ENCODE assay signal across 16 cellular contexts in the genomic region with DNA sequence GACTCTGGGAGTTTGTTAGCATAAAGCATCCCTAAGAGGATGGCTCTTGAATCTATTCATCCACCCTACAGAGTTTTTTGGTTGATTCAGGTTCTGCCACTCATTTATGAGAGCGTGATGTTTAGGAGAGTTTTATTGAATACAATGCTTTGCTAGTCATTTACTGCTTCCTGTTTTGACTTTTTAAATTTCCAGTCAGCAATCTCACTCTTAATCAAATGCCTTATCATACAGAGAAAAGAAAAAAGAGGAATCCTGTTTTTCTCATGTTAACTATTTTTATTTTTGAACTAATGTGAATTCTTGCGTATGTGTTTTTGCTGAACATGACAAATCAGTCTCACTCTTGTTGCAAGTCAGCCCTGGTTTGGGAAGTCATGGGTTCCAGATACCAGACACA. TPM values are rescaled to one million over a fixed set of nuclear protein-coding genes. Genes with fewer than 3 reads are reported as not detected.
DNase-seq lines count a peak whose midpoint lies in the region; ATAC-seq, FAIRE-seq and TF ChIP-seq lines count a peak whose summit lies in the region.
"Had no signal": no experiment of that assay in that cellular context is flagged by ENCODE, and none has a peak within 500 bp of the region (broad histone marks: within the 10 kb centered on the region; RNA-seq: fewer than 3 reads in every experiment).

No MANE protein-coding gene starts in this region.

- H4K20me1 ChIP-seq in OCI-LY7 (ENCODE audit: insufficient read depth, low read length) (no peaks in the 10 kb centered on the region), endothelial cell of umbilical vein (replicated peaks; ENCODE audit: control insufficient read depth, extremely low read depth, insufficient read depth, low read length) (no peaks in the 10 kb centered on the region)

- dilution Hi-C loops in endothelial cell of umbilical vein (cut with MboI; ENCODE audit: extremely low pct_ligation_motif_present, low sequenced_read_pairs): no loop called here

- peak; percentile 28 to 41 for ATAC-seq in activated T-cell treated with anti-CD3 and anti-CD28 coated beads, Interleukin-2, amount 50 U/mL, for 72 hours (replicated peaks in 1 of 2)
- ATAC-seq in stimulated activated naive B cell treated with anti-CD40 and anti-IgM and Interleukin-4, amounts not matched to agents 10 μg/mL and 1 μg/mL and 100 μg/mL, for 72 hours (replicated peaks): peak; percentile 26 to 29
- no peak for ATAC-seq in WTC11
- ATAC-seq: SK-N-SH treated with all-trans-retinoic acid at 6 μM for 48 hours had no signal

- H3K27ac ChIP-seq in OCI-LY7 (ENCODE audit: low read depth, low read length, poor library complexity, severe bottlenecking) (no peak overlapping the region), endothelial cell of umbilical vein (ENCODE audit: insufficient read depth, low read depth, low read length) (no peak overlapping the region)

- H3K9me3 ChIP-seq in OCI-LY7 (ENCODE audit: low read length) (no peaks in the 10 kb centered on the region), endothelial cell of umbilical vein (replicated peaks; ENCODE audit: control insufficient read depth, insufficient read depth, low read length) (no peaks in the 10 kb centered on the region), Caco-2 (no peaks in the 10 kb centered on the region)

- H3K4me1 Mint-ChIP-seq in activated T-cell treated with anti-CD3 and anti-CD28 coated beads, Interleukin-2, amount 50 U/mL, for 72 hours (ENCODE audit: low read depth): peaks cover 39% of the 10 kb centered on the region
- peaks cover 24 to 49% of the 10 kb centered on the region in 2 donors for H3K4me1 Mint-ChIP-seq in stimulated activated naive B cell treated with anti-CD40 and anti-IgM and Interleukin-4, amounts not matched to agents 10 μg/mL and 1 μg/mL and 100 μg/mL, for 72 hours
- H3K4me1 Mint-ChIP-seq in WTC11 (peaks cover 7% of the 10 kb centered on the region), Caco-2 (ENCODE audit: low read depth, unreplicated experiment) (no peaks in the 10 kb centered on the region)

- no peak for TF ChIP-seq CTCF in OCI-LY7 (conservative IDR thresholded peaks at IDR 0.05; ENCODE audit: low read length)
- TF ChIP-seq CTCF in endothelial cell of umbilical vein (IDR thresholded peaks at IDR 0.05; ENCODE audit: extremely low read depth in 1 of 2, insufficient read depth in 1 of 2, low read depth in 1 of 2, low read length in 2 of 2): no peak
- TF ChIP-seq CTCF in WTC11 (IDR thresholded peaks at IDR 0.05): no peak
- TF ChIP-seq CTCF in Caco-2 (IDR thresholded peaks at IDR 0.05; ENCODE audit: insufficient read depth in 1 of 2, low read depth in 1 of 2, low read length in 1 of 2, severe bottlenecking in 1 of 2, unreplicated experiment in 1 of 2): no peak

- BruUV-seq in OCI-LY7 (replicated peaks; lab: Mats Ljungman, UMichigan) (no TSS peak), endothelial cell of umbilical vein (replicated peaks; lab: Mats Ljungman, UMichigan) (no TSS peak), Caco-2 (replicated peaks; lab: Mats Ljungman, UMichigan) (no TSS peak)

- TF ChIP-seq POLR2A in endothelial cell of umbilical vein (IDR thresholded peaks at IDR 0.05; ENCODE audit: low read depth, low read length): no peak

- peaks cover 37% of the 10 kb centered on the region for H3K27me3 Mint-ChIP-seq in activated T-cell treated with anti-CD3 and anti-CD28 coated beads, Interleukin-2, amount 50 U/mL, for 72 hours (ENCODE audit: low read depth)
- H3K27me3 Mint-ChIP-seq in stimulated activated naive B cell treated with anti-CD40 and anti-IgM and Interleukin-4, amounts not matched to agents 10 μg/mL and 1 μg/mL and 100 μg/mL, for 72 hours: no peaks in the 10 kb centered on the region
- H3K27me3 Mint-ChIP-seq in WTC11 (ENCODE audit: low read depth) (no peaks in the 10 kb centered on the region; the same call in none of the 2 replicates), Caco-2 (ENCODE audit: insufficient read depth, unreplicated experiment) (no peaks in the 10 kb centered on the region)
- H3K27me3 Mint-ChIP-seq: CD4-positive, alpha-beta T cell had no signal

- no peaks in the 10 kb centered on the region for H3K9me1 ChIP-seq in endothelial cell of umbilical vein (replicated peaks; ENCODE audit: control insufficient read depth, extremely low read depth, insufficient read depth, low read length)

- H3K4me3 ChIP-seq in OCI-LY7 (ENCODE audit: low read depth, low read length, poor library complexity, severe bottlenecking) (no peak overlapping the region), endothelial cell of umbilical vein (replicated peaks in 1 of 3; ENCODE audit: insufficient read depth in 1 of 3, low read depth in 1 of 3, low read length in 3 of 3) (no peak overlapping the region), Caco-2 (ENCODE audit: low read depth, low read length) (no peak overlapping the region)

- H3K36me3 ChIP-seq in OCI-LY7 (ENCODE audit: insufficient read depth, low read length) (no peaks in the 10 kb centered on the region), endothelial cell of umbilical vein (ENCODE audit: control insufficient read depth in 2 of 2, extremely low read depth in 1 of 2, insufficient read depth in 2 of 2, low read length in 2 of 2) (no peaks in the 10 kb centered on the region), Caco-2 (ENCODE audit: control insufficient read depth, insufficient read depth, low read length) (no peaks in the 10 kb centered on the region)

- CTCF ChIA-PET in OCI-LY7 (lab: Charles Lee; ENCODE audit: unreplicated experiment) (no interaction called here), endothelial cell of umbilical vein (lab: Charles Lee) (interaction anchor here (1.5 kb wide), 1 partner anchor 14 kb away, joined by 5 read pairs; no protein-coding TSS in a partner anchor), WTC11 (lab: Charles Lee) (interaction anchor here (1.0 kb wide), 1 partner anchor 84 kb away, joined by 5 read pairs; no protein-coding TSS in a partner anchor), Caco-2 (lab: Charles Lee) (no interaction called here)

- no peaks in the 10 kb centered on the region for H3K9me3 Mint-ChIP-seq in activated T-cell treated with anti-CD3 and anti-CD28 coated beads, Interleukin-2, amount 50 U/mL, for 72 hours
- H3K9me3 Mint-ChIP-seq in stimulated activated naive B cell treated with anti-CD40 and anti-IgM and Interleukin-4, amounts not matched to agents 10 μg/mL and 1 μg/mL and 100 μg/mL, for 72 hours: no peaks in the 10 kb centered on the region
- H3K9me3 Mint-ChIP-seq in WTC11 (peaks cover 4% of the 10 kb centered on the region; the same call in 1 of the 2 replicates), Caco-2 (ENCODE audit: unreplicated experiment) (no peaks in the 10 kb centered on the region)
- H3K9me3 Mint-ChIP-seq: CD4-positive, alpha-beta T cell; H9 had no signal

- H3K9me2 ChIP-seq in OCI-LY7 (ENCODE audit: insufficient read depth, low read length): no peaks in the 10 kb centered on the region

- H3K4me3 Mint-ChIP-seq in activated T-cell treated with anti-CD3 and anti-CD28 coated beads, Interleukin-2, amount 50 U/mL, for 72 hours: peak overlapping the region in 1 of 2 donors; percentile 64
- H3K4me3 Mint-ChIP-seq in stimulated activated naive B cell treated with anti-CD40 and anti-IgM and Interleukin-4, amounts not matched to agents 10 μg/mL and 1 μg/mL and 100 μg/mL, for 72 hours: no peak overlapping the region
- no peak overlapping the region for H3K4me3 Mint-ChIP-seq in WTC11
- H3K4me3 Mint-ChIP-seq in Caco-2 (ENCODE audit: unreplicated experiment): no peak overlapping the region
- H3K4me3 Mint-ChIP-seq: CD4-positive, alpha-beta T cell; H9 had no signal

- H3K4me1 ChIP-seq in OCI-LY7 (ENCODE audit: insufficient read depth, low read length, poor library complexity, severe bottlenecking) (peaks cover 23% of the 10 kb centered on the region), endothelial cell of umbilical vein (ENCODE audit: control insufficient read depth, extremely low read depth, insufficient read depth, low read length) (no peaks in the 10 kb centered on the region), Caco-2 (no peaks in the 10 kb centered on the region)

- FAIRE-seq in endothelial cell of umbilical vein (lab: Jason Lieb, UNC): no peak

- H3K27me3 ChIP-seq in endothelial cell of umbilical vein (ENCODE audit: control insufficient read depth in 2 of 2, insufficient read depth in 2 of 2, low read length in 2 of 2): no peaks in the 10 kb centered on the region
- H3K27me3 ChIP-seq in Caco-2 (replicated peaks; ENCODE audit: control insufficient read depth, insufficient read depth, low read length): no peaks in the 10 kb centered on the region

- no peaks in the 10 kb centered on the region for H3K36me3 Mint-ChIP-seq in activated T-cell treated with anti-CD3 and anti-CD28 coated beads, Interleukin-2, amount 50 U/mL, for 72 hours (ENCODE audit: insufficient read depth in 2 of 2)
- no peaks in the 10 kb centered on the region for H3K36me3 Mint-ChIP-seq in stimulated activated naive B cell treated with anti-CD40 and anti-IgM and Interleukin-4, amounts not matched to agents 10 μg/mL and 1 μg/mL and 100 μg/mL, for 72 hours
- H3K36me3 Mint-ChIP-seq in WTC11: no peaks in the 10 kb centered on the region
- no peaks in the 10 kb centered on the region for H3K36me3 Mint-ChIP-seq in Caco-2 (ENCODE audit: insufficient read depth, unreplicated experiment)

- H2AFZ ChIP-seq in OCI-LY7 (ENCODE audit: low read length) (peak overlapping the region; percentile 43; the same call in 1 of the 2 replicates), endothelial cell of umbilical vein (ENCODE audit: low read depth, low read length) (no peak overlapping the region)

- intact Hi-C loops in OCI-LY7 (cut with micrococcal nuclease; ENCODE audit: unreplicated experiment): no loop called here
- intact Hi-C loops in endothelial cell of umbilical vein (cut with micrococcal nuclease): no loop called here
- intact Hi-C loops in Caco-2 (cut with micrococcal nuclease; ENCODE audit: unreplicated experiment): no loop called here

- no peak for DNase-seq in activated T-cell treated with anti-CD3 and anti-CD28 coated beads, Interleukin-2, amount 50 U/mL, for 72 hours
- DNase-seq in activated T-cell treated with anti-CD3 and anti-CD28 coated beads, Interleukin-2, amount 50 U/mL, for 48 hours: no peak
- DNase-seq in OCI-LY7 (ENCODE audit: low spot score): no peak
- peak; percentile 63 for DNase-seq in endothelial cell of umbilical vein (ENCODE audit: low read depth, low spot score)
- DNase-seq in stimulated activated naive B cell treated with anti-CD40 and anti-IgM and Interleukin-4, amounts not matched to agents 10 μg/mL and 1 μg/mL and 100 μg/mL, for 72 hours: no peak
- no peak for DNase-seq in WTC11 (ENCODE audit: low spot score)
- no peak for DNase-seq in Caco-2
- no peak for DNase-seq in NCI-H1092 treated with DMSO at 0.1 percent for 48 hours (lab: John Stamatoyannopoulos, UW)
- DNase-seq: CD4-positive, alpha-beta T cell; DMS79; H9; MV-4-11; NCI-H1436; NCI-H2029 treated with DMSO at 0.1 percent for 48 hours; NCI-H226 had no signal

- H3K4me2 ChIP-seq in OCI-LY7 (ENCODE audit: low read length) (no peak overlapping the region), endothelial cell of umbilical vein (ENCODE audit: insufficient read depth, low read length) (no peak overlapping the region)

- H3K9ac ChIP-seq in endothelial cell of umbilical vein (replicated peaks; ENCODE audit: extremely low read depth, insufficient read depth, low read length): no peak overlapping the region

- peak overlapping the region; percentile 65 for H3K27ac Mint-ChIP-seq in activated T-cell treated with anti-CD3 and anti-CD28 coated beads, Interleukin-2, amount 50 U/mL, for 72 hours
- H3K27ac Mint-ChIP-seq in stimulated activated naive B cell treated with anti-CD40 and anti-IgM and Interleukin-4, amounts not matched to agents 10 μg/mL and 1 μg/mL and 100 μg/mL, for 72 hours: peak overlapping the region; percentile 25
- H3K27ac Mint-ChIP-seq in WTC11 (no peak overlapping the region), Caco-2 (ENCODE audit: unreplicated experiment) (no peak overlapping the region)
- H3K27ac Mint-ChIP-seq: CD4-positive, alpha-beta T cell; H9 had no signal

- H3K79me2 ChIP-seq in OCI-LY7 (ENCODE audit: insufficient read depth, low read depth, low read length): no peaks in the 10 kb centered on the region
- no peaks in the 10 kb centered on the region for H3K79me2 ChIP-seq in endothelial cell of umbilical vein (ENCODE audit: control insufficient read depth, insufficient read depth, low read length)

- POLR2A ChIA-PET in OCI-LY7 (lab: Charles Lee) (interaction anchor here (0.7 to 0.8 kb wide), 2 partner anchors 11 to 231 kb away, joined by 3 to 5 read pairs; no protein-coding TSS in a partner anchor), endothelial cell of umbilical vein (lab: Charles Lee) (no interaction called here), WTC11 (lab: Charles Lee) (no interaction called here), Caco-2 (lab: Charles Lee) (interaction anchor here (0.6 kb wide), 2 partner anchors 10 to 22 kb away, joined by 5 to 14 read pairs; a partner anchor contains a TSS)

RNA-seq across cellular contexts. Expression of a gene that starts 22.0 kb away (rescaled TPM):
- 1 to 10 TPM; 2.5 to 4.7 TPM for total RNA-seq in activated T-cell treated with anti-CD3 and anti-CD28 coated beads, Interleukin-2, amount 50 U/mL, for 72 hours
- total RNA-seq in OCI-LY7 (2014; rRNA removed; shearing (Covaris generic)): 24.8 and 27.7 TPM in 2 replicates
- total RNA-seq in OCI-LY7 (2022): 22.1 and 26.1 TPM in 2 replicates
- total RNA-seq in endothelial cell of umbilical vein: 56.7 and 62.6 TPM in 2 replicates
- 85.8 and 99.2 TPM in 2 replicates for polyA plus RNA-seq in endothelial cell of umbilical vein
- 122 and 126 TPM in 2 replicates for polyA plus RNA-seq in endothelial cell of umbilical vein (2011; cell fraction: cytosol; rRNA removed)
- polyA plus RNA-seq in endothelial cell of umbilical vein (2011; cell fraction: nucleus; rRNA removed): 73.2 and 83.3 TPM in 2 replicates
- 70.4 and 81.1 TPM in 2 replicates for polyA plus RNA-seq in endothelial cell of umbilical vein (2012)
- 52.1 and 66.6 TPM in 2 replicates for polyA minus RNA-seq in endothelial cell of umbilical vein
- 16.8 TPM for polyA minus RNA-seq in endothelial cell of umbilical vein (2011; cell fraction: cytosol; rRNA and poly(A)+ RNA removed)
- polyA minus RNA-seq in endothelial cell of umbilical vein (2011; cell fraction: nucleus; rRNA and poly(A)+ RNA removed): 20.4 and 28.7 TPM in 2 replicates
- total RNA-seq in WTC11 (2021): 55.7 to 68.0 TPM (median 66.1 TPM) in 3 replicates
- 84.2 and 94.2 TPM in 2 replicates for total RNA-seq in Caco-2 (2022)

RNA-seq across cellular contexts. Expression of a gene that starts 23.7 kb away (rescaled TPM):
- 10 to 100 TPM; 19.7 to 24.2 TPM for total RNA-seq in activated T-cell treated with anti-CD3 and anti-CD28 coated beads, Interleukin-2, amount 50 U/mL, for 72 hours
- total RNA-seq in OCI-LY7 (2014; rRNA removed; shearing (Covaris generic)): 13.3 and 15.4 TPM in 2 replicates
- total RNA-seq in OCI-LY7 (2022): 19.8 and 22.3 TPM in 2 replicates
- total RNA-seq in endothelial cell of umbilical vein: 28.9 and 29.3 TPM in 2 replicates
- polyA plus RNA-seq in endothelial cell of umbilical vein: 13.7 and 16.3 TPM in 2 replicates
- 23.5 and 28.1 TPM in 2 replicates for polyA plus RNA-seq in endothelial cell of umbilical vein (2011; cell fraction: cytosol; rRNA removed)
- 16.8 and 18.5 TPM in 2 replicates for polyA plus RNA-seq in endothelial cell of umbilical vein (2011; cell fraction: nucleus; rRNA removed)
- polyA plus RNA-seq in endothelial cell of umbilical vein (2012): 24.6 and 30.1 TPM in 2 replicates
- polyA minus RNA-seq in endothelial cell of umbilical vein: 11.1 and 12.7 TPM in 2 replicates
- 8.3 TPM for polyA minus RNA-seq in endothelial cell of umbilical vein (2011; cell fraction: cytosol; rRNA and poly(A)+ RNA removed)
- 15.1 and 17.4 TPM in 2 replicates for polyA minus RNA-seq in endothelial cell of umbilical vein (2011; cell fraction: nucleus; rRNA and poly(A)+ RNA removed)
- 23.8 to 27.0 TPM (median 25.0 TPM) in 3 replicates for total RNA-seq in WTC11 (2021)
- 25.8 and 33.1 TPM in 2 replicates for total RNA-seq in Caco-2 (2022)

Comparison
In these comparisons a context has a peak if more than half of its experiments do, and no peak if none do; other contexts are left out.
1. H3K27ac Mint-ChIP-seq: peak in activated T-cell treated with anti-CD3 and anti-CD28 coated beads, Interleukin-2, amount 50 U/mL, for 72 hours (single experiment) and stimulated activated naive B cell treated with anti-CD40 and anti-IgM and Interleukin-4, amounts not matched to agents 10 μg/mL and 1 μg/mL and 100 μg/mL, for 72 hours (single experiment); none in WTC11 (single experiment) and Caco-2 (single experiment).
2. CTCF ChIA-PET loops: an anchor here in endothelial cell of umbilical vein (1.5 kb wide) and WTC11 (1.0 kb wide); none called in OCI-LY7 and Caco-2.
3. POLR2A ChIA-PET loops: an anchor here in OCI-LY7 (0.7 to 0.8 kb wide) and Caco-2 (0.6 kb wide); none called in endothelial cell of umbilical vein and WTC11.